28 cellular contexts compared by ENCODE assay signal in the genomic region with DNA sequence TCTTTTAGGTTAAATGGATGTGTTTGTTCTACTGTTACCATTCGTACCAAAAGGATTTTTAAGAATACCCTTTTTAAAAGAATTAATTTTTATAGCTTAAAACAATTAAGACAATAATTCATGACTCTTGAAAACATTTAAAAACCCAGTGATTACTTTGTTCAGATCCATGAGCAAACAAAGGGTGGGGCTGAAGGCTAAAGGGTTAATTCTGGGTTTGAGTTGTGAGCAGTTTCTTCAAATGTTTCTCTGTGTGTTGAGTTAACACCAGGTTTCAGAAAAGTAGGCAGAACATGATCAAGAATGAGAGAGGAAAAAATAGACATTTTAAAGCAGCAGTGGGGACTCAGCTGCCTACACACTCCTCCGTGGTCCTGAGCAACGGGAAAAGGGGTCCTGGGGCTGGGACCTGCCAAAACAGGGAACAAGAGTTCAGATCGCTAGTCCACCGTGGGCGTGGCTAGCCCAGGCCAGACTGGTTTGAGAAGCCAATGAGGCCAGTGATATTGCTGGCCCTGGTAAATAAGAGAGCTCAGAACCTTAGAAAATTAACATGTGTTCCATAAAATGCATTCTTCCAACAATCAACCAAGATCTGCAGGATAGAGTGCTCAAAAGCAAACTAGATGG. TPM values are rescaled to one million over a fixed set of nuclear protein-coding genes. Genes with fewer than 3 reads are reported as not detected.
A peak's percentile ranks its signal among the peaks of the same experiment; 100 is the strongest.
DNase-seq lines count a peak whose midpoint lies in the region; ATAC-seq and TF ChIP-seq lines count a peak whose summit lies in the region.
"Had no signal": no experiment of that assay in that cellular context is flagged by ENCODE, and none has a peak within 500 bp of the region (broad histone marks: within the 10 kb centered on the region; RNA-seq: fewer than 3 reads in every experiment).

No MANE protein-coding gene starts in this region.

- no peak overlapping the region for H3K27ac ChIP-seq in GM23338 (ENCODE audit: low read depth)
- H3K27ac ChIP-seq: GM23248, heart right ventricle, RWPE1, thyroid gland, VCaP had no signal

- DNase-seq in Caco-2 (peak in 1 of 2 experiments; percentile 17), GM23338 (ENCODE audit: low spot score) (peak; percentile 34), SK-MEL-5 (ENCODE audit: low read depth, low spot score) (peak; percentile 19), iPS-NIHi7 (ENCODE audit: extremely low spot score) (peak; percentile 40), hypothalamus (lab: John Stamatoyannopoulos, UW) (no peak), NCI-H1694 (lab: John Stamatoyannopoulos, UW) (no peak)
- no peak for DNase-seq in stimulated activated CD4-positive, alpha-beta T cell treated with anti-CD3 and anti-CD28 coated beads, Interleukin-2, amount 100 ng/mL, for 24 hours
- DNase-seq: activated CD8-positive, alpha-beta memory T cell treated with anti-CD3 and anti-CD28 coated beads, Interleukin-2, amount 50 U/mL, for 48 hours; activated effector memory CD4-positive, alpha-beta T cell treated with anti-CD3 and anti-CD28 coated beads, Interleukin-2, amount 50 U/mL, for 16 hours; CD4-positive, alpha-beta memory T cell; foreskin fibroblast; GM23248; heart right ventricle; left ventricle myocardium superior; midbrain; NCI-H1694 treated with DMSO at 0.1 percent for 48 hours; NCI-H2171; NCI-H510A treated with DMSO at 0.1 percent for 48 hours; posterior cingulate gyrus; SK-N-SH; stimulated activated naive CD8-positive, alpha-beta T cell treated with anti-CD3 and anti-CD28 coated beads, Interleukin-15, Interleukin-2, amounts not matched to agents 100 U/mL and 50 U/mL, for 24 hours; T-helper 17 cell; thyroid gland had no signal

- no peaks in the 10 kb centered on the region for H3K27me3 Mint-ChIP-seq in Caco-2 (ENCODE audit: insufficient read depth, unreplicated experiment)
- H3K27me3 Mint-ChIP-seq in GM23338 (ENCODE audit: insufficient read depth, low read depth, poor library complexity) = peaks cover 2% of the 10 kb centered on the region
- H3K27me3 Mint-ChIP-seq: brain had no signal

- intact Hi-C loops in Caco-2 (cut with micrococcal nuclease; ENCODE audit: unreplicated experiment) = no loop called here

- peak overlapping the region; percentile 67; the same call in 1 of the 2 replicates for H2AFZ ChIP-seq in GM23338
- H2AFZ ChIP-seq: GM23248 had no signal

- H3F3A ChIP-seq in GM23338 (replicated peaks; ENCODE audit: low read depth) = no peaks in the 10 kb centered on the region

- no peaks in the 10 kb centered on the region for H3K36me3 Mint-ChIP-seq in Caco-2 (ENCODE audit: insufficient read depth, unreplicated experiment)
- H3K36me3 Mint-ChIP-seq in GM23338 (ENCODE audit: low read depth) = no peaks in the 10 kb centered on the region
- H3K36me3 Mint-ChIP-seq: brain; CD4-positive, alpha-beta memory T cell; natural killer cell treated with Interleukin-12 subunit alpha and Interleukin-12 subunit beta and Interleukin-15 and Interleukin-18, amount 100 ng/mL, for 72 hours had no signal

- no peaks in the 10 kb centered on the region for H3K36me3 ChIP-seq in Caco-2 (ENCODE audit: control insufficient read depth, insufficient read depth, low read length)
- H3K36me3 ChIP-seq in GM23338 (ENCODE audit: insufficient read depth) = no peaks in the 10 kb centered on the region
- H3K36me3 ChIP-seq: heart right ventricle, thyroid gland had no signal

- in situ Hi-C loops in SK-MEL-5 (cut with HindIII; ENCODE audit: low pct_unique_long_range_greater_than_20kb, low sequenced_read_pairs) = no loop called here

- H3K9me3 ChIP-seq in Caco-2 = no peaks in the 10 kb centered on the region
- H3K9me3 ChIP-seq: heart right ventricle, SK-N-SH, thyroid gland had no signal

- H3K27ac Mint-ChIP-seq in Caco-2 (ENCODE audit: unreplicated experiment) = no peak overlapping the region
- H3K27ac Mint-ChIP-seq in GM23338 = no peak overlapping the region
- H3K27ac Mint-ChIP-seq: natural killer cell treated with Interleukin-12 subunit alpha and Interleukin-12 subunit beta and Interleukin-15 and Interleukin-18, amount 100 ng/mL, for 72 hours; T-helper 17 cell had no signal

- H3K9me3 Mint-ChIP-seq in Caco-2 (ENCODE audit: unreplicated experiment) (no peaks in the 10 kb centered on the region), GM23338 (no peaks in the 10 kb centered on the region)
- H3K9me3 Mint-ChIP-seq: brain; CD4-positive, alpha-beta memory T cell; natural killer cell treated with Interleukin-12 subunit alpha and Interleukin-12 subunit beta and Interleukin-15 and Interleukin-18, amount 100 ng/mL, for 72 hours had no signal

- no peak overlapping the region for H3K4me2 ChIP-seq in GM23338
- H3K4me2 ChIP-seq: SK-N-SH had no signal

- TF ChIP-seq CTCF in Caco-2 (IDR thresholded peaks at IDR 0.05; ENCODE audit: insufficient read depth in 1 of 2, low read depth in 1 of 2, low read length in 1 of 2, severe bottlenecking in 1 of 2, unreplicated experiment in 1 of 2) = no peak
- TF ChIP-seq CTCF in GM23338 (conservative IDR thresholded peaks at IDR 0.05; ENCODE audit: low read depth in 2 of 2) = no peak

- CTCF ChIA-PET in Caco-2 (lab: Charles Lee) = no interaction called here

- no peaks in the 10 kb centered on the region for H3K79me2 ChIP-seq in GM23338 (replicated peaks; ENCODE audit: insufficient read depth)

- H3K4me1 Mint-ChIP-seq in Caco-2 (ENCODE audit: low read depth, unreplicated experiment) = peaks cover 5% of the 10 kb centered on the region
- peaks cover 4% of the 10 kb centered on the region for H3K4me1 Mint-ChIP-seq in GM23338
- H3K4me1 Mint-ChIP-seq: CD4-positive, alpha-beta memory T cell had no signal

- peak overlapping the region; percentile 60 for H3K4me3 Mint-ChIP-seq in Caco-2 (ENCODE audit: unreplicated experiment)
- H3K4me3 Mint-ChIP-seq in GM23338 = peak overlapping the region; percentile 46
- H3K4me3 Mint-ChIP-seq: brain; CD4-positive, alpha-beta memory T cell; natural killer cell treated with Interleukin-12 subunit alpha and Interleukin-12 subunit beta and Interleukin-15 and Interleukin-18, amount 100 ng/mL, for 72 hours; T-helper 17 cell had no signal

- POLR2A ChIA-PET in Caco-2 (lab: Charles Lee) = no interaction called here

- no peak overlapping the region for H3K4me3 ChIP-seq in Caco-2 (ENCODE audit: low read depth, low read length)
- no peak overlapping the region for H3K4me3 ChIP-seq in GM23338
- H3K4me3 ChIP-seq: GM23248, heart right ventricle, thyroid gland had no signal

- no peaks in the 10 kb centered on the region for H4K20me1 ChIP-seq in GM23338 (replicated peaks; ENCODE audit: insufficient read depth)

- no peaks in the 10 kb centered on the region for H3K9me2 ChIP-seq in GM23338 (ENCODE audit: insufficient read depth)
- H3K9me2 ChIP-seq: SK-N-SH had no signal

- no TSS peak for BruUV-seq in Caco-2 (replicated peaks; lab: Mats Ljungman, UMichigan)

- no peaks in the 10 kb centered on the region for H3K27me3 ChIP-seq in Caco-2 (replicated peaks; ENCODE audit: control insufficient read depth, insufficient read depth, low read length)
- no peaks in the 10 kb centered on the region for H3K27me3 ChIP-seq in GM23338 (ENCODE audit: insufficient read depth)
- H3K27me3 ChIP-seq: thyroid gland had no signal

- ATAC-seq in GM23338 = peak; percentile 78
- ATAC-seq: heart right ventricle; left ventricle myocardium superior; natural killer cell treated with Interleukin-12 subunit alpha and Interleukin-12 subunit beta and Interleukin-15 and Interleukin-18, amount 100 ng/mL, for 72 hours; sciatic nerve; stimulated activated naive CD8-positive, alpha-beta T cell treated with anti-CD3 and anti-CD28 coated beads, Interleukin-15, Interleukin-2, amounts not matched to agents 100 U/mL and 50 U/mL, for 24 hours; T-helper 17 cell had no signal

- 0 out of 2 replicates have a peak, but pooled peaks cover 6% of the 10 kb centered on the region for H3K4me1 ChIP-seq in Caco-2
- no peaks in the 10 kb centered on the region for H3K4me1 ChIP-seq in GM23338 (ENCODE audit: insufficient read depth)
- H3K4me1 ChIP-seq: heart right ventricle, thyroid gland had no signal

TF ChIP-seq in GM23338, 12 proteins besides CTCF, POLR2A, EP300 and RAD21 (continues in another document):
- TF ChIP-seq, protein P1, sequence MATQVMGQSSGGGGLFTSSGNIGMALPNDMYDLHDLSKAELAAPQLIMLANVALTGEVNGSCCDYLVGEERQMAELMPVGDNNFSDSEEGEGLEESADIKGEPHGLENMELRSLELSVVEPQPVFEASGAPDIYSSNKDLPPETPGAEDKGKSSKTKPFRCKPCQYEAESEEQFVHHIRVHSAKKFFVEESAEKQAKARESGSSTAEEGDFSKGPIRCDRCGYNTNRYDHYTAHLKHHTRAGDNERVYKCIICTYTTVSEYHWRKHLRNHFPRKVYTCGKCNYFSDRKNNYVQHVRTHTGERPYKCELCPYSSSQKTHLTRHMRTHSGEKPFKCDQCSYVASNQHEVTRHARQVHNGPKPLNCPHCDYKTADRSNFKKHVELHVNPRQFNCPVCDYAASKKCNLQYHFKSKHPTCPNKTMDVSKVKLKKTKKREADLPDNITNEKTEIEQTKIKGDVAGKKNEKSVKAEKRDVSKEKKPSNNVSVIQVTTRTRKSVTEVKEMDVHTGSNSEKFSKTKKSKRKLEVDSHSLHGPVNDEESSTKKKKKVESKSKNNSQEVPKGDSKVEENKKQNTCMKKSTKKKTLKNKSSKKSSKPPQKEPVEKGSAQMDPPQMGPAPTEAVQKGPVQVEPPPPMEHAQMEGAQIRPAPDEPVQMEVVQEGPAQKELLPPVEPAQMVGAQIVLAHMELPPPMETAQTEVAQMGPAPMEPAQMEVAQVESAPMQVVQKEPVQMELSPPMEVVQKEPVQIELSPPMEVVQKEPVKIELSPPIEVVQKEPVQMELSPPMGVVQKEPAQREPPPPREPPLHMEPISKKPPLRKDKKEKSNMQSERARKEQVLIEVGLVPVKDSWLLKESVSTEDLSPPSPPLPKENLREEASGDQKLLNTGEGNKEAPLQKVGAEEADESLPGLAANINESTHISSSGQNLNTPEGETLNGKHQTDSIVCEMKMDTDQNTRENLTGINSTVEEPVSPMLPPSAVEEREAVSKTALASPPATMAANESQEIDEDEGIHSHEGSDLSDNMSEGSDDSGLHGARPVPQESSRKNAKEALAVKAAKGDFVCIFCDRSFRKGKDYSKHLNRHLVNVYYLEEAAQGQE (IDR thresholded peaks at IDR 0.05; ENCODE audit: unreplicated experiment) = no peak
- no peak for TF ChIP-seq ZNF331 (CRISPR knock-in tag; IDR thresholded peaks at IDR 0.05; ENCODE audit: low read depth)
- TF ChIP-seq EZH2phosphoT487 (IDR thresholded peaks at IDR 0.05; ENCODE audit: unreplicated experiment) = no peak
- no peak for TF ChIP-seq JUNB (IDR thresholded peaks at IDR 0.05; ENCODE audit: unreplicated experiment)
- TF ChIP-seq EZH2 (IDR thresholded peaks at IDR 0.05; ENCODE audit: low read depth, unreplicated experiment) = no peak
- TF ChIP-seq POLR2AphosphoS5 (IDR thresholded peaks at IDR 0.05; ENCODE audit: low read depth) = no peak

RNA-seq across cellular contexts. Expression of a gene that starts 14.9 kb away (rescaled TPM):
- 55.7 and 63.7 TPM in 2 replicates for total RNA-seq in Caco-2 (2022)
- total RNA-seq in GM23338 (2014; rRNA removed; shearing (Covaris generic)) = 25.6 and 33.9 TPM in 2 replicates
- 32.5 and 38.6 TPM in 2 replicates for polyA plus RNA-seq in GM23338 (2016; fragmentation: Nextera tagmentation; extraction: Ambion mirVana)
- 13.4 and 16.7 TPM in 2 replicates for total RNA-seq in SK-MEL-5 (2014; rRNA removed; shearing (Covaris generic))
- 22.6 and 27.8 TPM in 2 replicates for polyA plus RNA-seq in SK-MEL-5 (2015; cell fraction: cytosol; rRNA removed)
- 100 and 150 TPM in 2 replicates for polyA plus RNA-seq in SK-MEL-5 (2015; cell fraction: nucleus; rRNA removed)

Comparison
In these comparisons a context has a peak if more than half of its experiments do, and no peak if none do; other contexts are left out.
1. DNase-seq: peak in GM23338 (single experiment), SK-MEL-5 (single experiment) and iPS-NIHi7 (single experiment); none in stimulated activated CD4-positive, alpha-beta T cell treated with anti-CD3 and anti-CD28 coated beads, Interleukin-2, amount 100 ng/mL, for 24 hours (0 of 2), hypothalamus (0 of 51) and NCI-H1694 (single experiment).